In the genomic region with DNA sequence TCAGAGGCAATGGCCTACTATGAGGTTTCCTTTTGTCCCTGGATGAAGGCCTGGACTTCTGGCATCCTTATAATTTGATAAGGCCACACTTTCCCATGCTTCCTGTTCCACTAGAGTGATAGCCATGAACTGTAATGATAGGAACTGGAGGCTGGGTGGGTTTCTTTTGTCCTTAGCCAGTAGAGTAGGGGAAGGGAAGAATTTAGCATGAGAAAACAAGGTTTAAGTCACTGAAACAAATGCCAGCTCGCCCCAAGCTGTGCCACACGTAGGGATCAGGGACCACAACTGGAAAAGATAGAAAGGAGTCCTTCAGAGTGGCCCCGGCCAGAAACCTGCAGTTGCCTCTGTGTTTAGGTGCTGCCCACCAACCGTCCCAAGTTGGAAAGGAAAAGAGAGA, we compare ENCODE assay signal across 15 cellular contexts.
"Had no signal": no experiment of that assay in that cellular context is flagged by ENCODE, and none has a peak within 500 bp of the region (broad histone marks: within the 10 kb centered on the region; RNA-seq: fewer than 3 reads in every experiment).

No MANE protein-coding gene starts in this region.

- H3K9me3 ChIP-seq: pancreas, stomach, thoracic aorta had no signal

- H3K4me3 ChIP-seq: dorsolateral prefrontal cortex, pancreas, stomach, thoracic aorta had no signal

- H3K27ac Mint-ChIP-seq: activated CD4-positive, alpha-beta T cell treated with anti-CD3 and anti-CD28 coated beads, Interleukin-2, amount 10 ng/mL, durations not matched to agents 7 days and 5 days; activated T-helper 2 cell treated with anti-CD3 and anti-CD28 coated beads, Interferon-gamma antibody, Interleukin-2, Interleukin-4, amounts not matched to agents 10 μg/mL and 5 μg/mL and 100 μg/mL, durations not matched to agents 14 hours and 24 hours and 36 hours; natural killer cell treated with Interleukin-12 subunit alpha and Interleukin-12 subunit beta and Interleukin-15 and Interleukin-18, amount 100 ng/mL, for 72 hours had no signal

- H3K36me3 ChIP-seq: pancreas, stomach, thoracic aorta had no signal

- ATAC-seq: foreskin keratinocyte; natural killer cell treated with Interleukin-12 subunit alpha and Interleukin-12 subunit beta and Interleukin-15 and Interleukin-18, amount 100 ng/mL, for 72 hours; pancreas had no signal

- DNase-seq: activated CD4-positive, alpha-beta T cell treated with anti-CD3 and anti-CD28 coated beads, Interleukin-2, amount 10 ng/mL, durations not matched to agents 7 days and 5 days; activated CD8-positive, alpha-beta memory T cell treated with anti-CD3 and anti-CD28 coated beads for 24 hours; activated naive CD4-positive, alpha-beta T cell treated with anti-CD3 and anti-CD28 coated beads, Interleukin-2, amount 50 U/mL, for 16 hours; amygdala; dorsolateral prefrontal cortex; foreskin keratinocyte; head of caudate nucleus; pancreas; stimulated activated CD4-positive, alpha-beta T cell treated with anti-CD3 and anti-CD28 coated beads, Interleukin-15, amount 100 ng/mL, for 24 hours; stimulated activated CD4-positive, alpha-beta T cell treated with anti-CD3 and anti-CD28 coated beads, Interleukin-4, amount 100 ng/mL, for 24 hours; stomach; T-helper 1 cell had no signal

- H3K27ac ChIP-seq: dorsolateral prefrontal cortex, foreskin keratinocyte, pancreas, stomach, thoracic aorta had no signal

- H3K27me3 ChIP-seq: dorsolateral prefrontal cortex, foreskin keratinocyte, pancreas, stomach had no signal

- H3K27me3 Mint-ChIP-seq: activated CD4-positive, alpha-beta T cell treated with anti-CD3 and anti-CD28 coated beads, Interleukin-2, amount 10 ng/mL, durations not matched to agents 7 days and 5 days; natural killer cell treated with Interleukin-12 subunit alpha and Interleukin-12 subunit beta and Interleukin-15 and Interleukin-18, amount 100 ng/mL, for 72 hours had no signal

- H3K36me3 Mint-ChIP-seq: natural killer cell treated with Interleukin-12 subunit alpha and Interleukin-12 subunit beta and Interleukin-15 and Interleukin-18, amount 100 ng/mL, for 72 hours had no signal

- H3K9me3 Mint-ChIP-seq: activated CD4-positive, alpha-beta T cell treated with anti-CD3 and anti-CD28 coated beads, Interleukin-2, amount 10 ng/mL, durations not matched to agents 7 days and 5 days; activated T-helper 2 cell treated with anti-CD3 and anti-CD28 coated beads, Interferon-gamma antibody, Interleukin-2, Interleukin-4, amounts not matched to agents 10 μg/mL and 5 μg/mL and 100 μg/mL, durations not matched to agents 14 hours and 24 hours and 36 hours; natural killer cell treated with Interleukin-12 subunit alpha and Interleukin-12 subunit beta and Interleukin-15 and Interleukin-18, amount 100 ng/mL, for 72 hours had no signal

- H3K4me3 Mint-ChIP-seq: activated CD4-positive, alpha-beta T cell treated with anti-CD3 and anti-CD28 coated beads, Interleukin-2, amount 10 ng/mL, durations not matched to agents 7 days and 5 days; natural killer cell treated with Interleukin-12 subunit alpha and Interleukin-12 subunit beta and Interleukin-15 and Interleukin-18, amount 100 ng/mL, for 72 hours had no signal
